ENCODE assay signal across 8 cellular contexts in genomic region chr17:19317359-19318095, GRCh38. TPM values are rescaled to one million over a fixed set of nuclear protein-coding genes. Genes with fewer than 3 reads are reported as not detected.
DNase-seq lines count a peak whose midpoint lies in the region; ATAC-seq and TF ChIP-seq lines count a peak whose summit lies in the region.

No MANE protein-coding gene starts in this region.

- CTCF ChIA-PET in CD8-positive, alpha-beta memory T cell (lab: Charles Lee), result no interaction called here

- peak; percentile 69 for ATAC-seq in GM19351 (IDR thresholded peaks at IDR 0.05; ENCODE audit: unreplicated experiment)
- ATAC-seq in lung (ENCODE audit: insufficient read depth, low FRiP score), result peak; percentile 70
- peak; percentile 66 for ATAC-seq in upper lobe of right lung

- POLR2A ChIA-PET in CD8-positive, alpha-beta memory T cell (lab: Charles Lee), result no interaction called here

- 37 to 42% methylated on average over 19 of the region's 19 CpGs for WGBS in ectodermal cell, 2 experiments
- 65 to 68% methylated on average over 19 of the region's 19 CpGs for WGBS in lung, 2 donors

- peaks cover 16% of the 10 kb centered on the region for H3K4me1 ChIP-seq in ectodermal cell (ENCODE audit: control insufficient read depth, insufficient read depth, low read length)
- H3K4me1 ChIP-seq in lung (ENCODE audit: control insufficient read depth in 2 of 2, insufficient read depth in 2 of 2, low read length in 2 of 2), result peaks cover 0 to 6% of the 10 kb centered on the region in 2 donors
- H3K4me1 ChIP-seq in upper lobe of right lung, result peaks cover 11% of the 10 kb centered on the region
- H3K4me1 ChIP-seq in CD8-positive, alpha-beta memory T cell (ENCODE audit: insufficient read depth, low read length), result no peaks in the 10 kb centered on the region

- DNase-seq in NCI-H460 (ENCODE audit: extremely low read depth, low read depth) (peak; percentile 22), lung (ENCODE audit: low spot score) (no peak), upper lobe of right lung (peak; percentile 64), activated gamma-delta T cell treated with Interleukin-2 at 50 U/mL for 16 hours (no peak)
- no peak for DNase-seq in NK-92 treated with Interleukin-12 subunit alpha and Interleukin-12 subunit beta, amount 100 ng/mL, for 24 hours (lab: John Stamatoyannopoulos, UW)
- no peak for DNase-seq in CD8-positive, alpha-beta memory T cell

- H3K27me3 Mint-ChIP-seq in CD8-positive, alpha-beta memory T cell, result peaks cover 0 to 2% of the 10 kb centered on the region in 2 donors

- no peaks in the 10 kb centered on the region for H3K9me3 Mint-ChIP-seq in CD8-positive, alpha-beta memory T cell

- H3K27me3 ChIP-seq in ectodermal cell (ENCODE audit: control insufficient read depth, insufficient read depth, low read length, poor library complexity, severe bottlenecking), result no peaks in the 10 kb centered on the region
- H3K27me3 ChIP-seq in lung (ENCODE audit: control insufficient read depth, insufficient read depth), result no peaks in the 10 kb centered on the region
- H3K27me3 ChIP-seq in upper lobe of right lung, result no peaks in the 10 kb centered on the region
- H3K27me3 ChIP-seq in CD8-positive, alpha-beta memory T cell (ENCODE audit: insufficient read depth, low read length, poor library complexity, severe bottlenecking), result no peaks in the 10 kb centered on the region

- peak; percentile 16 for TF ChIP-seq CTCF in lung (IDR thresholded peaks at IDR 0.05; ENCODE audit: control extremely low read depth, extremely low read depth)
- peak; percentile 21 for TF ChIP-seq CTCF in upper lobe of right lung (IDR thresholded peaks at IDR 0.05)

- H3K27ac ChIP-seq in ectodermal cell (ENCODE audit: insufficient read depth, low read depth, low read length, poor library complexity, severe bottlenecking) (peak overlapping the region; percentile 31), lung (ENCODE audit: low read depth in 1 of 2, low read length in 1 of 2) (peak overlapping the region in 1 of 2 donors; percentile 38), upper lobe of right lung (no peak overlapping the region)
- H3K27ac ChIP-seq in CD8-positive, alpha-beta memory T cell (ENCODE audit: low read depth, low read length), result no peak overlapping the region

- peaks cover 0 to 20% (median 2%) of the 10 kb centered on the region in 3 donors for H3K36me3 Mint-ChIP-seq in CD8-positive, alpha-beta memory T cell

- H3K4me3 Mint-ChIP-seq in CD8-positive, alpha-beta memory T cell, result no peak overlapping the region

- H3K4me3 ChIP-seq in ectodermal cell (ENCODE audit: insufficient read depth, low read depth, low read length) (no peak overlapping the region), lung (no peak overlapping the region), upper lobe of right lung (no peak overlapping the region)
- no peak overlapping the region for H3K4me3 ChIP-seq in CD8-positive, alpha-beta memory T cell (ENCODE audit: low read length)

- H3K9me3 ChIP-seq in ectodermal cell (ENCODE audit: control insufficient read depth, low read length) (no peaks in the 10 kb centered on the region), lung (ENCODE audit: control insufficient read depth in 2 of 2, insufficient read depth in 1 of 2, low read length in 1 of 2) (no peaks in the 10 kb centered on the region), upper lobe of right lung (no peaks in the 10 kb centered on the region)
- no peaks in the 10 kb centered on the region for H3K9me3 ChIP-seq in CD8-positive, alpha-beta memory T cell (ENCODE audit: low read length)

- intact Hi-C loops in upper lobe of right lung (cut with DNase I), result no loop called here

- no peak overlapping the region for H3K27ac Mint-ChIP-seq in CD8-positive, alpha-beta memory T cell

- H3K36me3 ChIP-seq in ectodermal cell (ENCODE audit: control insufficient read depth, insufficient read depth, low read length) (peaks cover 8% of the 10 kb centered on the region), lung (ENCODE audit: control insufficient read depth in 2 of 2, insufficient read depth in 2 of 2, low read length in 2 of 2) (peaks cover 0 to 12% of the 10 kb centered on the region in 2 donors), upper lobe of right lung (peaks cover 26% of the 10 kb centered on the region)
- H3K36me3 ChIP-seq in CD8-positive, alpha-beta memory T cell (ENCODE audit: insufficient read depth, low read length), result no peaks in the 10 kb centered on the region

- H3K4me1 Mint-ChIP-seq in CD8-positive, alpha-beta memory T cell, result no peaks in the 10 kb centered on the region

RNA-seq across cellular contexts. Expression of gene B9D1, which starts 45.0 kb away (rescaled TPM):
- total RNA-seq in NCI-H460 (2014; rRNA removed; shearing (Covaris generic)), result 20.2 and 20.6 TPM in 2 replicates
- 54.0 and 57.1 TPM in 2 replicates for polyA plus RNA-seq in NCI-H460 (2014; cell fraction: nucleus; rRNA removed)
- 30.0 TPM for polyA plus RNA-seq in ectodermal cell (2013, experiment 1 of 4)
- 31.7 TPM for polyA plus RNA-seq in ectodermal cell (2013, experiment 2 of 4)
- polyA plus RNA-seq in ectodermal cell (2013, experiment 3 of 4), result 29.4 TPM
- 30.7 TPM for polyA plus RNA-seq in ectodermal cell (2013, experiment 4 of 4)
- total RNA-seq in lung (10 to 100 TPM; 23.7 to 47.9 TPM), upper lobe of right lung (9.9 TPM)
- 10 to 100 TPM; 23.5 to 28.3 TPM for polyA plus RNA-seq in lung
- 1 to 10 TPM; 4.8 to 6.8 TPM for total RNA-seq in CD8-positive, alpha-beta memory T cell
- polyA plus RNA-seq in CD8-positive, alpha-beta memory T cell, result 0.67 TPM

Comparison
In these comparisons a context has a peak if more than half of its experiments do, and no peak if none do; other contexts are left out.
1. DNase-seq: peak in NCI-H460 (single experiment) and upper lobe of right lung (single experiment); none in lung (single experiment), NK-92 treated with Interleukin-12 subunit alpha and Interleukin-12 subunit beta, amount 100 ng/mL, for 24 hours (single experiment), CD8-positive, alpha-beta memory T cell (0 of 5) and activated gamma-delta T cell treated with Interleukin-2 at 50 U/mL for 16 hours (single experiment).
2. Peak in every context shown above with its lines, with median percentiles within 50 percentile points of each other: ATAC-seq.